In the genomic region with DNA sequence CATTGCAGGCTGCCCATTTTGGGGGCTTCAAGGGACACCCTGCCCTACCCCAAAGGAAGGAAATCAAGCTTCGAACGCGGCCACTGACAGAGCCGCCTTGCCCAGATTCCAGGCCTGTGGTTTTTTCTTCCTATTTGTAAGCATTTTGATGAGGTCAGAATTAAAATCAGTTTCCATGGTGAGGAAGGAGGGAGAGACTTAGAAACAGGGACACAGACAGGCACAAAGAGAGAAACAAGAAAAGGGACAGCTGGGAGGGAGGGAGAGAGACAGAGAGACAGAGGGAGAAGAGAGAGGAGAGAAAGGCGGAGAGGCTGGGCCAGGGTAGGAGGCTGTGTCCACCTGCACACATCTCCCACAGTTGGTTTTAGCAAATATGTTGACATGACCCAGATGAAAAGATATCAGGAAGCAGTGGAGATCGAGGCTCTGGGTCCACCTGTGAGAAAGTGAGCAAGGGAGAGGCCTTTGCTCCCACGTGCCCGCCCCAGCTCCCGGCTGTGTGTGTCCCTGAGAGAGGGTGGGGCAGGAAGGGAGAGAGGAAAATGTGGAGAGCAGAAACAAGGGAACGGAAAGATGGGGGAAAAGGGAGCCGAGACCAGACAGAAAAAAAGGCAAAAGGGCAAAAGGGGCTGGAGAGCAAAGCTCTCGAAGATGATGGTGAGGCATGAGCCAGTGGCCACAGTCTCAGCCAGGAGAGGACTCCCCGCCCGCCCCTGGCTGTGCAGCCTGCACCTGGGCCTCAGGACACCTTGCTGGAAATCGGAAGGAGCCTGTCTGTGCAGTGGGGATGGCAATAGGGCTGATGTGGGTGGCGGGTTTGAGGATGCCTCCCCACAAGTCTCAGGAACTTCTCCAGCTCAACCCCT, we compare ENCODE assay signal across 1 cellular context.
TF ChIP-seq lines count a peak whose summit lies in the region.

No MANE protein-coding gene starts in this region.

TF ChIP-seq in HepG2, 621 proteins besides CTCF, POLR2A, EP300 and RAD21 (continued from another document and continues in another):
- TF ChIP-seq, protein P1, sequence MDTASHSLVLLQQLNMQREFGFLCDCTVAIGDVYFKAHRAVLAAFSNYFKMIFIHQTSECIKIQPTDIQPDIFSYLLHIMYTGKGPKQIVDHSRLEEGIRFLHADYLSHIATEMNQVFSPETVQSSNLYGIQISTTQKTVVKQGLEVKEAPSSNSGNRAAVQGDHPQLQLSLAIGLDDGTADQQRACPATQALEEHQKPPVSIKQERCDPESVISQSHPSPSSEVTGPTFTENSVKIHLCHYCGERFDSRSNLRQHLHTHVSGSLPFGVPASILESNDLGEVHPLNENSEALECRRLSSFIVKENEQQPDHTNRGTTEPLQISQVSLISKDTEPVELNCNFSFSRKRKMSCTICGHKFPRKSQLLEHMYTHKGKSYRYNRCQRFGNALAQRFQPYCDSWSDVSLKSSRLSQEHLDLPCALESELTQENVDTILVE (CRISPR knock-in tag; IDR thresholded peaks at IDR 0.05): no peak
- TF ChIP-seq DPF2 (CRISPR knock-in tag; IDR thresholded peaks at IDR 0.05; ENCODE audit: borderline replicate concordance, low read depth) (no peak), ZNF761 (CRISPR knock-in tag; conservative IDR thresholded peaks at IDR 0.05) (no peak), ZNF20 (CRISPR knock-in tag; IDR thresholded peaks at IDR 0.05) (no peak), TOE1 (CRISPR knock-in tag; IDR thresholded peaks at IDR 0.05) (no peak), ZNF563 (CRISPR knock-in tag; IDR thresholded peaks at IDR 0.05) (peak; percentile 50; the same call in 1 of the 2 replicates), TCF7 (IDR thresholded peaks at IDR 0.05; ENCODE audit: low read depth) (no peak), ZNF550 (CRISPR knock-in tag; IDR thresholded peaks at IDR 0.05; ENCODE audit: borderline replicate concordance) (no peak), HNRNPLL (IDR thresholded peaks at IDR 0.05; ENCODE audit: low read depth, low read length, poor library complexity, severe bottlenecking) (no peak), ZNF790 (CRISPR knock-in tag; IDR thresholded peaks at IDR 0.05; ENCODE audit: borderline replicate concordance) (no peak), SMARCC2 (IDR thresholded peaks at IDR 0.05) (no peak), FOXJ3 (CRISPR knock-in tag; IDR thresholded peaks at IDR 0.05; ENCODE audit: borderline replicate concordance) (no peak), NCOA5 (CRISPR knock-in tag; IDR thresholded peaks at IDR 0.05) (no peak), RBAK (CRISPR knock-in tag; IDR thresholded peaks at IDR 0.05) (no peak), HNF4A (CRISPR knock-in tag; IDR thresholded peaks at IDR 0.05) (0 out of 2 replicates have a peak, but pooled peaks have one; percentile 39), ZNF772 (CRISPR knock-in tag; IDR thresholded peaks at IDR 0.05) (no peak; the same call in 1 of the 2 replicates), BORCS8-MEF2B (CRISPR knock-in tag; IDR thresholded peaks at IDR 0.05) (no peak), ZNF850 (CRISPR knock-in tag; conservative IDR thresholded peaks at IDR 0.05) (no peak), TARDBP (CRISPR knock-in tag; IDR thresholded peaks at IDR 0.05) (no peak), DMAP1 (CRISPR knock-in tag; IDR thresholded peaks at IDR 0.05) (no peak), ZNF230 (CRISPR knock-in tag; IDR thresholded peaks at IDR 0.05) (0 out of 2 replicates have a peak, but pooled peaks have one; percentile 43), CBX2 (IDR thresholded peaks at IDR 0.05; ENCODE audit: low read depth, low read length) (no peak), CBX2 (CRISPR knock-in tag; IDR thresholded peaks at IDR 0.05; ENCODE audit: low read depth) (no peak), ZFP37 (CRISPR knock-in tag; IDR thresholded peaks at IDR 0.05; ENCODE audit: borderline replicate concordance) (no peak), ZNF557 (CRISPR knock-in tag; IDR thresholded peaks at IDR 0.05) (no peak), ZMYM4 (CRISPR knock-in tag; IDR thresholded peaks at IDR 0.05) (peak; percentile 49; the same call in 1 of the 2 replicates), ZFAT (CRISPR knock-in tag; conservative IDR thresholded peaks at IDR 0.05) (no peak), KDM2A (CRISPR knock-in tag; IDR thresholded peaks at IDR 0.05; ENCODE audit: borderline replicate concordance, low read depth) (no peak), PTBP1 (IDR thresholded peaks at IDR 0.05; ENCODE audit: low read depth, low read length, poor library complexity, severe bottlenecking) (no peak), LCORL (IDR thresholded peaks at IDR 0.05) (no peak), LCORL (CRISPR knock-in tag; IDR thresholded peaks at IDR 0.05) (peak; percentile 25; the same call in 1 of the 2 replicates), NAIF1 (CRISPR knock-in tag; IDR thresholded peaks at IDR 0.05; ENCODE audit: borderline replicate concordance) (no peak), ZNF382 (CRISPR knock-in tag; IDR thresholded peaks at IDR 0.05; ENCODE audit: borderline replicate concordance) (no peak), SMAD9 (CRISPR knock-in tag; IDR thresholded peaks at IDR 0.05) (no peak), SYNCRIP (IDR thresholded peaks at IDR 0.05; ENCODE audit: insufficient read depth, low read depth, low read length) (no peak), ZFP90 (CRISPR knock-in tag; IDR thresholded peaks at IDR 0.05; ENCODE audit: borderline replicate concordance) (no peak), FOXP1 (IDR thresholded peaks at IDR 0.05) (no peak), FOXP1 (CRISPR knock-in tag; IDR thresholded peaks at IDR 0.05) (peak; percentile 22; the same call in 1 of the 2 replicates)
- TF ChIP-seq, protein P2, sequence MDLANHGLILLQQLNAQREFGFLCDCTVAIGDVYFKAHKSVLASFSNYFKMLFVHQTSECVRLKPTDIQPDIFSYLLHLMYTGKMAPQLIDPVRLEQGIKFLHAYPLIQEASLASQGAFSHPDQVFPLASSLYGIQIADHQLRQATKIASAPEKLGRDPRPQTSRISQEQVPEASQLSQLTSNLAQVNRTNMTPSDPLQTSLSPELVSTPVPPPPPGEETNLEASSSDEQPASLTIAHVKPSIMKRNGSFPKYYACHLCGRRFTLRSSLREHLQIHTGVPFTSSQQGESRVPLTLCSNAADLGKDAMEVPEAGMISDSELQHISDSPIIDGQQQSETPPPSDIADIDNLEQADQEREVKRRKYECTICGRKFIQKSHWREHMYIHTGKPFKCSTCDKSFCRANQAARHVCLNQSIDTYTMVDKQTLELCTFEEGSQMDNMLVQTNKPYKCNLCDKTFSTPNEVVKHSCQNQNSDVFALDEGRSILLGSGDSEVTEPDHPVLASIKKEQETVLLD (CRISPR knock-in tag; IDR thresholded peaks at IDR 0.05; ENCODE audit: low read depth): no peak
- TF ChIP-seq, protein P3, sequence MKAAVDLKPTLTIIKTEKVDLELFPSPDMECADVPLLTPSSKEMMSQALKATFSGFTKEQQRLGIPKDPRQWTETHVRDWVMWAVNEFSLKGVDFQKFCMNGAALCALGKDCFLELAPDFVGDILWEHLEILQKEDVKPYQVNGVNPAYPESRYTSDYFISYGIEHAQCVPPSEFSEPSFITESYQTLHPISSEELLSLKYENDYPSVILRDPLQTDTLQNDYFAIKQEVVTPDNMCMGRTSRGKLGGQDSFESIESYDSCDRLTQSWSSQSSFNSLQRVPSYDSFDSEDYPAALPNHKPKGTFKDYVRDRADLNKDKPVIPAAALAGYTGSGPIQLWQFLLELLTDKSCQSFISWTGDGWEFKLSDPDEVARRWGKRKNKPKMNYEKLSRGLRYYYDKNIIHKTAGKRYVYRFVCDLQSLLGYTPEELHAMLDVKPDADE (CRISPR knock-in tag; IDR thresholded peaks at IDR 0.05): no peak
- TF ChIP-seq, protein P4, sequence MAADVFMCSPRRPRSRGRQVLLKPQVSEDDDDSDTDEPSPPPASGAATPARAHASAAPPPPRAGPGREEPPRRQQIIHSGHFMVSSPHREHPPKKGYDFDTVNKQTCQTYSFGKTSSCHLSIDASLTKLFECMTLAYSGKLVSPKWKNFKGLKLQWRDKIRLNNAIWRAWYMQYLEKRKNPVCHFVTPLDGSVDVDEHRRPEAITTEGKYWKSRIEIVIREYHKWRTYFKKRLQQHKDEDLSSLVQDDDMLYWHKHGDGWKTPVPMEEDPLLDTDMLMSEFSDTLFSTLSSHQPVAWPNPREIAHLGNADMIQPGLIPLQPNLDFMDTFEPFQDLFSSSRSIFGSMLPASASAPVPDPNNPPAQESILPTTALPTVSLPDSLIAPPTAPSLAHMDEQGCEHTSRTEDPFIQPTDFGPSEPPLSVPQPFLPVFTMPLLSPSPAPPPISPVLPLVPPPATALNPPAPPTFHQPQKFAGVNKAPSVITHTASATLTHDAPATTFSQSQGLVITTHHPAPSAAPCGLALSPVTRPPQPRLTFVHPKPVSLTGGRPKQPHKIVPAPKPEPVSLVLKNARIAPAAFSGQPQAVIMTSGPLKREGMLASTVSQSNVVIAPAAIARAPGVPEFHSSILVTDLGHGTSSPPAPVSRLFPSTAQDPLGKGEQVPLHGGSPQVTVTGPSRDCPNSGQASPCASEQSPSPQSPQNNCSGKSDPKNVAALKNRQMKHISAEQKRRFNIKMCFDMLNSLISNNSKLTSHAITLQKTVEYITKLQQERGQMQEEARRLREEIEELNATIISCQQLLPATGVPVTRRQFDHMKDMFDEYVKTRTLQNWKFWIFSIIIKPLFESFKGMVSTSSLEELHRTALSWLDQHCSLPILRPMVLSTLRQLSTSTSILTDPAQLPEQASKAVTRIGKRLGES (CRISPR knock-in tag; IDR thresholded peaks at IDR 0.05; ENCODE audit: borderline replicate concordance): no peak
- TF ChIP-seq, protein P5, sequence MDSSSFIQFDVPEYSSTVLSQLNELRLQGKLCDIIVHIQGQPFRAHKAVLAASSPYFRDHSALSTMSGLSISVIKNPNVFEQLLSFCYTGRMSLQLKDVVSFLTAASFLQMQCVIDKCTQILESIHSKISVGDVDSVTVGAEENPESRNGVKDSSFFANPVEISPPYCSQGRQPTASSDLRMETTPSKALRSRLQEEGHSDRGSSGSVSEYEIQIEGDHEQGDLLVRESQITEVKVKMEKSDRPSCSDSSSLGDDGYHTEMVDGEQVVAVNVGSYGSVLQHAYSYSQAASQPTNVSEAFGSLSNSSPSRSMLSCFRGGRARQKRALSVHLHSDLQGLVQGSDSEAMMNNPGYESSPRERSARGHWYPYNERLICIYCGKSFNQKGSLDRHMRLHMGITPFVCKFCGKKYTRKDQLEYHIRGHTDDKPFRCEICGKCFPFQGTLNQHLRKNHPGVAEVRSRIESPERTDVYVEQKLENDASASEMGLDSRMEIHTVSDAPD (CRISPR knock-in tag; IDR thresholded peaks at IDR 0.05): no peak
- TF ChIP-seq, protein P6, sequence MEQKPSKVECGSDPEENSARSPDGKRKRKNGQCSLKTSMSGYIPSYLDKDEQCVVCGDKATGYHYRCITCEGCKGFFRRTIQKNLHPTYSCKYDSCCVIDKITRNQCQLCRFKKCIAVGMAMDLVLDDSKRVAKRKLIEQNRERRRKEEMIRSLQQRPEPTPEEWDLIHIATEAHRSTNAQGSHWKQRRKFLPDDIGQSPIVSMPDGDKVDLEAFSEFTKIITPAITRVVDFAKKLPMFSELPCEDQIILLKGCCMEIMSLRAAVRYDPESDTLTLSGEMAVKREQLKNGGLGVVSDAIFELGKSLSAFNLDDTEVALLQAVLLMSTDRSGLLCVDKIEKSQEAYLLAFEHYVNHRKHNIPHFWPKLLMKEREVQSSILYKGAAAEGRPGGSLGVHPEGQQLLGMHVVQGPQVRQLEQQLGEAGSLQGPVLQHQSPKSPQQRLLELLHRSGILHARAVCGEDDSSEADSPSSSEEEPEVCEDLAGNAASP (CRISPR knock-in tag; IDR thresholded peaks at IDR 0.05; ENCODE audit: borderline replicate concordance): no peak
- TF ChIP-seq, protein P7, sequence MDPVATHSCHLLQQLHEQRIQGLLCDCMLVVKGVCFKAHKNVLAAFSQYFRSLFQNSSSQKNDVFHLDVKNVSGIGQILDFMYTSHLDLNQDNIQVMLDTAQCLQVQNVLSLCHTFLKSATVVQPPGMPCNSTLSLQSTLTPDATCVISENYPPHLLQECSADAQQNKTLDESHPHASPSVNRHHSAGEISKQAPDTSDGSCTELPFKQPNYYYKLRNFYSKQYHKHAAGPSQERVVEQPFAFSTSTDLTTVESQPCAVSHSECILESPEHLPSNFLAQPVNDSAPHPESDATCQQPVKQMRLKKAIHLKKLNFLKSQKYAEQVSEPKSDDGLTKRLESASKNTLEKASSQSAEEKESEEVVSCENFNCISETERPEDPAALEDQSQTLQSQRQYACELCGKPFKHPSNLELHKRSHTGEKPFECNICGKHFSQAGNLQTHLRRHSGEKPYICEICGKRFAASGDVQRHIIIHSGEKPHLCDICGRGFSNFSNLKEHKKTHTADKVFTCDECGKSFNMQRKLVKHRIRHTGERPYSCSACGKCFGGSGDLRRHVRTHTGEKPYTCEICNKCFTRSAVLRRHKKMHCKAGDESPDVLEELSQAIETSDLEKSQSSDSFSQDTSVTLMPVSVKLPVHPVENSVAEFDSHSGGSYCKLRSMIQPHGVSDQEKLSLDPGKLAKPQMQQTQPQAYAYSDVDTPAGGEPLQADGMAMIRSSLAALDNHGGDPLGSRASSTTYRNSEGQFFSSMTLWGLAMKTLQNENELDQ (CRISPR knock-in tag; IDR thresholded peaks at IDR 0.05; ENCODE audit: borderline replicate concordance): no peak
- TF ChIP-seq, protein P8, sequence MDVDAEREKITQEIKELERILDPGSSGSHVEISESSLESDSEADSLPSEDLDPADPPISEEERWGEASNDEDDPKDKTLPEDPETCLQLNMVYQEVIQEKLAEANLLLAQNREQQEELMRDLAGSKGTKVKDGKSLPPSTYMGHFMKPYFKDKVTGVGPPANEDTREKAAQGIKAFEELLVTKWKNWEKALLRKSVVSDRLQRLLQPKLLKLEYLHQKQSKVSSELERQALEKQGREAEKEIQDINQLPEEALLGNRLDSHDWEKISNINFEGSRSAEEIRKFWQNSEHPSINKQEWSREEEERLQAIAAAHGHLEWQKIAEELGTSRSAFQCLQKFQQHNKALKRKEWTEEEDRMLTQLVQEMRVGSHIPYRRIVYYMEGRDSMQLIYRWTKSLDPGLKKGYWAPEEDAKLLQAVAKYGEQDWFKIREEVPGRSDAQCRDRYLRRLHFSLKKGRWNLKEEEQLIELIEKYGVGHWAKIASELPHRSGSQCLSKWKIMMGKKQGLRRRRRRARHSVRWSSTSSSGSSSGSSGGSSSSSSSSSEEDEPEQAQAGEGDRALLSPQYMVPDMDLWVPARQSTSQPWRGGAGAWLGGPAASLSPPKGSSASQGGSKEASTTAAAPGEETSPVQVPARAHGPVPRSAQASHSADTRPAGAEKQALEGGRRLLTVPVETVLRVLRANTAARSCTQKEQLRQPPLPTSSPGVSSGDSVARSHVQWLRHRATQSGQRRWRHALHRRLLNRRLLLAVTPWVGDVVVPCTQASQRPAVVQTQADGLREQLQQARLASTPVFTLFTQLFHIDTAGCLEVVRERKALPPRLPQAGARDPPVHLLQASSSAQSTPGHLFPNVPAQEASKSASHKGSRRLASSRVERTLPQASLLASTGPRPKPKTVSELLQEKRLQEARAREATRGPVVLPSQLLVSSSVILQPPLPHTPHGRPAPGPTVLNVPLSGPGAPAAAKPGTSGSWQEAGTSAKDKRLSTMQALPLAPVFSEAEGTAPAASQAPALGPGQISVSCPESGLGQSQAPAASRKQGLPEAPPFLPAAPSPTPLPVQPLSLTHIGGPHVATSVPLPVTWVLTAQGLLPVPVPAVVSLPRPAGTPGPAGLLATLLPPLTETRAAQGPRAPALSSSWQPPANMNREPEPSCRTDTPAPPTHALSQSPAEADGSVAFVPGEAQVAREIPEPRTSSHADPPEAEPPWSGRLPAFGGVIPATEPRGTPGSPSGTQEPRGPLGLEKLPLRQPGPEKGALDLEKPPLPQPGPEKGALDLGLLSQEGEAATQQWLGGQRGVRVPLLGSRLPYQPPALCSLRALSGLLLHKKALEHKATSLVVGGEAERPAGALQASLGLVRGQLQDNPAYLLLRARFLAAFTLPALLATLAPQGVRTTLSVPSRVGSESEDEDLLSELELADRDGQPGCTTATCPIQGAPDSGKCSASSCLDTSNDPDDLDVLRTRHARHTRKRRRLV (CRISPR knock-in tag; IDR thresholded peaks at IDR 0.05): no peak
- TF ChIP-seq, protein P9, sequence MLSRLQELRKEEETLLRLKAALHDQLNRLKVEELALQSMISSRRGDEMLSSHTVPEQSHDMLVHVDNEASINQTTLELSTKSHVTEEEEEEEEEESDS (CRISPR knock-in tag; IDR thresholded peaks at IDR 0.05; ENCODE audit: borderline replicate concordance): no peak
